ENCODE assay signal across 19 cellular contexts in the genomic region with DNA sequence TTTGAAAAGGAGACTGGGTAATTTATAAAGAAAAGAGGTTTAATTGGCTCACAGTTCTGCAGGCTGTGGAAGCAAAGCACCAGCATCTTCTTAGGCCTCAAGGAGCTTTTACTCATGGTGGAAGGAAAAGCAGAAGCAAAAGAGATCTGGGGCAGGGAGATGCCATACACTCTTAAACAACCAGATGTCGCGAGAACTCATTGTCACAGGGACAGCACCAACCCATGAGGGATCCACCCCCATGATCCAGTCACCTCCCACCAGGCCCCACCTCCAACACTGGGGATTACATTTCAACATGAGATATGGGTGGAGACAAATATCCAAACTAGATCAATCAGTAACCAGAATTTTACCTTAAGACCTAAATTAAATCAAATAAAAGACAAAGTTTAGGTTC.
"Had no signal": no experiment of that assay in that cellular context is flagged by ENCODE, and none has a peak within 500 bp of the region (broad histone marks: within the 10 kb centered on the region; RNA-seq: fewer than 3 reads in every experiment).

No MANE protein-coding gene starts in this region.

- H3K27ac ChIP-seq: KMS-11 had no signal

- DNase-seq: Kasumi-1, MV-4-11, NCI-H1048, NCI-H1105, NCI-H1417, NCI-H1436 treated with DMSO at 0.1 percent for 48 hours, NCI-H1694, NCI-H187 treated with DMSO at 0.1 percent for 48 hours, NCI-H2029 treated with DMSO at 0.1 percent for 48 hours, NCI-H2107, NCI-H2227 treated with DMSO at 0.1 percent for 48 hours, NCI-H524, NCI-H526 treated with DMSO at 0.1 percent for 48 hours, NCI-H748 treated with DMSO at 0.1 percent for 48 hours, RPMI8226, SHP77 had no signal

- H3K9ac ChIP-seq: KMS-11 had no signal

- FAIRE-seq: HepG2, RCC 7860 had no signal

- ATAC-seq: HepG2 had no signal

- H3K4me2 ChIP-seq: KMS-11 had no signal
